8 cellular contexts compared by ENCODE assay signal in the genomic region with DNA sequence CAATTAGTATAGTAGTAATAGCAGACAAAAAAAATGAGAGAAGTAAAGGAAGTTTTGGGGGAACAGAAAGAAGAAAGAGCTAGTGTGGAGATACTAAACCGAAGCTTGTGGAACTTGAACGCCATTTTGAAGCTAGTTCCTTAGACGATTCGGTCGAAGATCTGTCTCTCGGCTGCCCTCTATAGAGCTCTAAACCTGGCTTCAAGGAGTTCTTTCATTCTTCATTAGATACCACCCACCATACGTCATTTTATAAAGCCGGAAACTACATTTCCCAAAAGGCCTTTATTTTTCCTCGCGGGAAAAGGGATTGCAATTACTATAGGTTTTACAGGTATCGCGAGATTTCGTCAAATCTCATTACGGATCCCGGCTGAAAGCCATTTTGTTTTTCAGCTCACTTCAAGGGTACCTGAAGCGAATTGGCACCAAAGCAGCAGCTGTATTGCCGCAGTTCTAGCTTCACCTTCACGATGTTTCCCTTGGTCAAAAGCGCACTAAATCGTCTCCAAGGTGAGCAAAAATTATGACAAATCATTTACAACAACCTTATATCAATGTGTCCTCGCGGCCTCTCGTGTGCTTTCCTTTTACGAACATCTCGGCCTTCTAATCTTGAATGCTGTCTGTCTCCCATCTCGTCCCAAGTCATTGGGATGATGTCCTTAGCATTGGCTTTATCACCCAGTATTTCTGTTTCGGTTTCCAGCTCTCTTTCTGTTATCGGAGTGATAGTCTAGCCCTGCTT. TPM values are rescaled to one million over a fixed set of nuclear protein-coding genes. Genes with fewer than 3 reads are reported as not detected.
A peak's percentile ranks its signal among the peaks of the same experiment; 100 is the strongest.
DNase-seq lines count a peak whose midpoint lies in the region; ATAC-seq and TF ChIP-seq lines count a peak whose summit lies in the region.

A gene with protein sequence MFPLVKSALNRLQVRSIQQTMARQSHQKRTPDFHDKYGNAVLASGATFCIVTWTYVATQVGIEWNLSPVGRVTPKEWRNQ (plus strand): TSS at position 388 of the 748 bp plus-strand sequence. CDS start 86 bp downstream, at position 474.

- peak; percentile 62 for ATAC-seq in CD4-positive, alpha-beta T cell (ENCODE audit: poor library complexity)
- ATAC-seq in GM19372 (IDR thresholded peaks at IDR 0.05; ENCODE audit: low read depth, unreplicated experiment): peak; percentile 53
- ATAC-seq in HG03521 (IDR thresholded peaks at IDR 0.05; ENCODE audit: unreplicated experiment): peak; percentile 57
- ATAC-seq in left lobe of liver: peak; percentile 77

- peak within 1 kb of the TSS; percentile 99 for H3K27ac Mint-ChIP-seq in CD4-positive, alpha-beta T cell
- H3K27ac Mint-ChIP-seq in activated CD4-positive, alpha-beta T cell treated with anti-CD3 and anti-CD28 coated beads, Interleukin-2, amount 10 ng/mL, durations not matched to agents 24 days and 14 days: peak within 1 kb of the TSS; percentile 97

- H3K27me3 ChIP-seq in CD4-positive, alpha-beta T cell (ENCODE audit: control insufficient read depth, insufficient read depth, low read length): no peaks in the 10 kb centered on the region

- DNase-seq in CD4-positive, alpha-beta T cell: peak; percentile 18 to 63 (median 35)
- DNase-seq in NCI-H526 (lab: John Stamatoyannopoulos, UW): peak; percentile 97
- peak; percentile 91 for DNase-seq in activated CD4-positive, alpha-beta T cell treated with anti-CD3 and anti-CD28 coated beads, Interleukin-2, amount 10 ng/mL, durations not matched to agents 24 days and 14 days
- DNase-seq in dermis microvascular lymphatic vessel endothelial cell (ENCODE audit: low read depth in 2 of 2): peak; percentile 93 to 95
- DNase-seq in left lobe of liver (ENCODE audit: low spot score): peak; percentile 65
- peak; percentile 20 to 59 for DNase-seq in stimulated activated CD4-positive, alpha-beta T cell treated with anti-CD3 and anti-CD28 coated beads, Interleukin-4, amount 100 ng/mL, for 4 hours

- H3K4me1 Mint-ChIP-seq in CD4-positive, alpha-beta T cell (ENCODE audit: low read depth): peaks cover 37% of the 10 kb centered on the region
- peaks cover 9% of the 10 kb centered on the region for H3K4me1 Mint-ChIP-seq in activated CD4-positive, alpha-beta T cell treated with anti-CD3 and anti-CD28 coated beads, Interleukin-2, amount 10 ng/mL, durations not matched to agents 24 days and 14 days

- CTCF ChIA-PET in CD4-positive, alpha-beta T cell (lab: Charles Lee): interaction anchor here (1.1 to 3.5 kb wide), 4 partner anchors 11 to 205 kb away, joined by 3 to 30 read pairs (median 10); a partner anchor contains a TSS

- H3K9me3 Mint-ChIP-seq in CD4-positive, alpha-beta T cell: no peaks in the 10 kb centered on the region
- no peaks in the 10 kb centered on the region for H3K9me3 Mint-ChIP-seq in activated CD4-positive, alpha-beta T cell treated with anti-CD3 and anti-CD28 coated beads, Interleukin-2, amount 10 ng/mL, durations not matched to agents 24 days and 14 days

- POLR2A ChIA-PET in CD4-positive, alpha-beta T cell (lab: Charles Lee): interaction anchor here (0.6 to 3.0 kb wide), 19 partner anchors 11 to 1620 kb away, joined by 3 to 67 read pairs (median 4); a partner anchor contains a TSS

- H3K4me3 Mint-ChIP-seq in CD4-positive, alpha-beta T cell: peak within 1 kb of the TSS; percentile 95
- peak within 1 kb of the TSS; percentile 90 for H3K4me3 Mint-ChIP-seq in activated CD4-positive, alpha-beta T cell treated with anti-CD3 and anti-CD28 coated beads, Interleukin-2, amount 10 ng/mL, durations not matched to agents 24 days and 14 days

- H3K27ac ChIP-seq in CD4-positive, alpha-beta T cell (ENCODE audit: low read depth, low read length): peak within 1 kb of the TSS; percentile 80

- peak; percentile 48 for TF ChIP-seq CTCF in CD4-positive, alpha-beta T cell (IDR thresholded peaks at IDR 0.05)

- H3K36me3 Mint-ChIP-seq in CD4-positive, alpha-beta T cell (ENCODE audit: low read depth): peaks cover 44% of the 10 kb centered on the region
- peaks cover 25% of the 10 kb centered on the region for H3K36me3 Mint-ChIP-seq in activated CD4-positive, alpha-beta T cell treated with anti-CD3 and anti-CD28 coated beads, Interleukin-2, amount 10 ng/mL, durations not matched to agents 24 days and 14 days (ENCODE audit: low read depth)

- intact Hi-C loops in CD4-positive, alpha-beta T cell (cut with DNase I, micrococcal nuclease): loop anchor here (5.0 to 10.0 kb wide), 5 partner anchors 112 to 1474 kb away; a partner anchor contains a TSS
- intact Hi-C loops in activated CD4-positive, alpha-beta T cell treated with anti-CD3 and anti-CD28 coated beads, Interleukin-2, amount 10 ng/mL, durations not matched to agents 24 days and 14 days (cut with micrococcal nuclease): loop anchor here (1.0 to 10.0 kb wide), 6 partner anchors 11 to 1474 kb away; a partner anchor contains a TSS

- no peaks in the 10 kb centered on the region for H3K9me3 ChIP-seq in CD4-positive, alpha-beta T cell (ENCODE audit: control insufficient read depth, low read length)

- no peaks in the 10 kb centered on the region for H3K27me3 Mint-ChIP-seq in CD4-positive, alpha-beta T cell
- no peaks in the 10 kb centered on the region for H3K27me3 Mint-ChIP-seq in activated CD4-positive, alpha-beta T cell treated with anti-CD3 and anti-CD28 coated beads, Interleukin-2, amount 10 ng/mL, durations not matched to agents 24 days and 14 days

RNA-seq across cellular contexts. Expression of the gene that starts here (rescaled TPM):
- 100 to 1,000 TPM; 106 to 117 TPM for total RNA-seq in CD4-positive, alpha-beta T cell
- total RNA-seq in activated CD4-positive, alpha-beta T cell treated with anti-CD3 and anti-CD28 coated beads, Interleukin-2, amount 10 ng/mL, durations not matched to agents 24 days and 14 days: 281 and 301 TPM in 2 replicates
- total RNA-seq in dermis microvascular lymphatic vessel endothelial cell (362 and 441 TPM in 2 replicates), left lobe of liver (146 TPM)

Comparison
In these comparisons a context has a peak if more than half of its experiments do, and no peak if none do; other contexts are left out.
1. Peak in every context shown above with its lines: DNase-seq, ATAC-seq and H3K27ac ChIP-seq.
2. DNase-seq: peak in every context shown above with its lines; median percentile 97 in NCI-H526; 94 in dermis microvascular lymphatic vessel endothelial cell; 91 in activated CD4-positive, alpha-beta T cell treated with anti-CD3 and anti-CD28 coated beads, Interleukin-2, amount 10 ng/mL, durations not matched to agents 24 days and 14 days; 65 in left lobe of liver; 40 in stimulated activated CD4-positive, alpha-beta T cell treated with anti-CD3 and anti-CD28 coated beads, Interleukin-4, amount 100 ng/mL, for 4 hours; 35 in CD4-positive, alpha-beta T cell.